In the genomic region with DNA sequence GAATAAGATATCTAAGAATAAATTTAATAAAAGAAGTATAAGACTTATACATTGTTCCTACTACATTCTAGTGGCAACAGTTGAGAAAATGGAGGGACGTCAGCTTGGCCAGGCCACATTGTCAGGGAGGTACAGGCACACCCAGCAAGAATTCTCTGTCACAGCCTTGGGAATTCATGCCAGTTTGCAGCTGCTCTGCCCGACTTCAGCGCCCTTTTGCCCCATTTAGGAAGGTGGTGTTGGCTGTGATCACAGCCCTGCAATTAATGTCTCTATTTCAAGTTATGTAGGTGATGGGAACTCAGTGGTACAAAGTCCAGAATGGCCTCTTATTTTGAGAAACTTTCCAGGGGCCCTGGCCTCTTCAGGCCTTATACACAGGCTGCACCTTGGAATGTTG, we compare ENCODE assay signal across 15 cellular contexts. TPM values are rescaled to one million over a fixed set of nuclear protein-coding genes. Genes with fewer than 3 reads are reported as not detected.
DNase-seq lines count a peak whose midpoint lies in the region; ATAC-seq and TF ChIP-seq lines count a peak whose summit lies in the region.
"Had no signal": no experiment of that assay in that cellular context is flagged by ENCODE, and none has a peak within 500 bp of the region (broad histone marks: within the 10 kb centered on the region; RNA-seq: fewer than 3 reads in every experiment).

No MANE protein-coding gene starts in this region.

- H3K4me3 ChIP-seq in Panc1 (ENCODE audit: low read depth in 2 of 2, low read length in 2 of 2): no peak overlapping the region
- H3K4me3 ChIP-seq in colonic mucosa: no peak overlapping the region
- H3K4me3 ChIP-seq in spleen: no peak overlapping the region
- H3K4me3 ChIP-seq: A549, MG63, SJCRH30 had no signal

- no peaks in the 10 kb centered on the region for H3K27me3 ChIP-seq in Panc1 (ENCODE audit: control insufficient read depth, insufficient read depth, low read length)
- H3K27me3 ChIP-seq in colonic mucosa: no peaks in the 10 kb centered on the region
- no peaks in the 10 kb centered on the region for H3K27me3 ChIP-seq in spleen (replicated peaks in 1 of 7)
- H3K27me3 ChIP-seq: MG63, SJCRH30 had no signal

- TF ChIP-seq POLR2A in spleen (IDR thresholded peaks at IDR 0.05): no peak

- intact Hi-C loops in Panc1 (cut with micrococcal nuclease; ENCODE audit: unreplicated experiment): no loop called here
- intact Hi-C loops in colonic mucosa (cut with DNase I): no loop called here
- intact Hi-C loops in spleen (cut with DNase I; ENCODE audit: low total_unique reads): no loop called here

- H3K36me3 ChIP-seq in Panc1 (ENCODE audit: control insufficient read depth, insufficient read depth, low read length): no peaks in the 10 kb centered on the region
- H3K36me3 ChIP-seq in colonic mucosa: no peaks in the 10 kb centered on the region
- no peaks in the 10 kb centered on the region for H3K36me3 ChIP-seq in spleen
- H3K36me3 ChIP-seq: SJCRH30 had no signal

- no TSS peak for BruUV-seq in Panc1 (replicated peaks; lab: Mats Ljungman, UMichigan)

- in situ Hi-C loops in Panc1 (cut with HindIII; ENCODE audit: low pct_unique_long_range_greater_than_20kb, low sequenced_read_pairs): no loop called here

- H3K9ac ChIP-seq in colonic mucosa (ENCODE audit: low read depth in 2 of 2, low read length in 2 of 2): no peak overlapping the region

- WGBS in spleen, 5 donors: 68 to 93% (median 78%) methylated on average over 3 of the region's 3 CpGs

- CTCF ChIA-PET in Panc1 (lab: Charles Lee) (no interaction called here), RWPE1 (lab: Yijun Ruan, JAX) (interaction anchor here (0.6 kb wide), 1 partner anchor 39 kb away, joined by 3 read pairs; no protein-coding TSS in a partner anchor)

- H3K27ac ChIP-seq in Panc1 (ENCODE audit: low read length) (peak overlapping the region; percentile 17; the same call in 1 of the 2 replicates), colonic mucosa (no peak overlapping the region), spleen (no peak overlapping the region), RWPE1 (no peak overlapping the region)
- H3K27ac ChIP-seq: SJCRH30 had no signal

- H3K4me1 ChIP-seq in Panc1 (ENCODE audit: control insufficient read depth, insufficient read depth, low read length) (peaks cover 14% of the 10 kb centered on the region; the same call in 1 of the 2 replicates), colonic mucosa (peaks cover 7% of the 10 kb centered on the region), spleen (peaks cover 0 to 9% (median 0%) of the 10 kb centered on the region in 6 donors)
- H3K4me1 ChIP-seq: SJCRH30 had no signal

- no peak for TF ChIP-seq CTCF in Panc1 (IDR thresholded peaks at IDR 0.05)
- no peak for TF ChIP-seq CTCF in colonic mucosa (IDR thresholded peaks at IDR 0.05)
- TF ChIP-seq CTCF in spleen (IDR thresholded peaks at IDR 0.05 in 8 of 11, conservative IDR thresholded peaks at IDR 0.05 in 3 of 11): no peak
- no peak for TF ChIP-seq CTCF in RWPE1 (conservative IDR thresholded peaks at IDR 0.05; ENCODE audit: low read depth)

- POLR2A ChIA-PET in Panc1 (lab: Charles Lee) (no interaction called here), RWPE1 (lab: Yijun Ruan, JAX; ENCODE audit: low non-redundant PET) (no interaction called here)

- H3K9me3 ChIP-seq in Panc1 (ENCODE audit: control insufficient read depth, insufficient read depth, low read depth, low read length) (no peaks in the 10 kb centered on the region; the same call in 1 of the 2 replicates), colonic mucosa (peaks cover 6% of the 10 kb centered on the region), spleen (peaks cover 0 to 21% (median 13%) of the 10 kb centered on the region in 8 donors)

- DNase-seq in Panc1 (ENCODE audit: low read depth, low spot score) (no peak), colonic mucosa (peak; percentile 63), mucosa of gallbladder (ENCODE audit: low spot score) (peak; percentile 54), spleen (peak; percentile 47), DMS53 (lab: John Stamatoyannopoulos, UW) (no peak), HuH-7.5 (ENCODE audit: low spot score) (no peak), RWPE1 (ENCODE audit: low spot score) (no peak), AML-193 (lab: John Stamatoyannopoulos, UW) (no peak)
- DNase-seq: HCEC 1CT, MG63, NCI-H1092 treated with DMSO at 0.1 percent for 48 hours, NCI-H1694 treated with DMSO at 0.1 percent for 48 hours, NCI-H446, SJCRH30 had no signal

- no peak for ATAC-seq in Panc1
- ATAC-seq: A549 had no signal

RNA-seq across cellular contexts. Expression of gene AMOTL2, which starts 26.7 kb away (rescaled TPM):
- total RNA-seq in Panc1 (2021; ENCODE audit: unreplicated experiment) (146 TPM), colonic mucosa (10 to 100 TPM; 17.8 to 19.9 TPM), mucosa of gallbladder (129 TPM), spleen (10 to 100 TPM; 27.5 to 83.4 (median 53.1) TPM)
- 73.2 TPM for polyA plus RNA-seq in Panc1 (2012; ENCODE audit: insufficient read length)
- polyA plus RNA-seq in spleen: 10 to 100 TPM in 1 of 3 donors, 1 to 10 TPM in 2; 3.8 to 15.7 (median 6.0) TPM

Comparison
In these comparisons a context has a peak if more than half of its experiments do, and no peak if none do; other contexts are left out.
1. DNase-seq: peak in colonic mucosa (single experiment), mucosa of gallbladder (single experiment) and spleen (single experiment); none in Panc1 (single experiment), DMS53 (single experiment), HuH-7.5 (single experiment), RWPE1 (single experiment) and AML-193 (0 of 2).